Comparison of ENCODE assay signal across 1 cellular context in the genomic region with DNA sequence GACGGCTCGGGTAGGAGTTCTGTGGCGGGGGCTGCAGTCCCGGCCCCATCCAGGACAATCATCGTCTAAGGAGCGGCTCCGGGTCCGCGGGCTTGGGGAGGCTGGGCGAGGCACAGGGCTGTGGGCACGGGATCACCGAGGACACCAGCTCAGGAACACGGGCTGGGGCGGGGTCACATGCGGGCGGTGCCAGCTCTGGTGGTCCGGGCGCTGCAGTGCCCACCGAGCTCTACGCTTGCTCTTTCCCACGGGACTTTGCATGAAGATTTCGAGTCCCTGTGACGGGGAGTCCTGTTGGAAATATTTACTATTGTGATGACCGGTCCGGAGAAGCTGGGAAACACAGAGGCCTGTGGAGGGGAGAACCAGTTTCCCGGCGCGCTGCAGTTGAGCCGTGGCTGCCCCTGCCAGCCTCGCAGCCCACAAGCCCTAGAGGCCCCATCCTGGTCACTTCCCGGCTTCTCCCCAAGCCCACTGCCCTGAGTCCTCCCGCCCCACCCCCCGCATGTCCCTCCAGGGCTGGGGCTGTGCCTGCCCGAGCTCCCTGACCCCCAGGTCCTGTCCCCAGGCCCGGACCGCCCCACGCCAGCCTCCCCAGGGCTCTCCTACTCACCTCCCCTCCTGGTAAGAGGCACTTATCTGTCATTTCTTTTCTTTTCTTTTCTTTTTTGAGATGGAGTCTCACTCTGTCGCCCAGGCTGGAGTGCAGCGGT.
TF ChIP-seq lines count a peak whose summit lies in the region.

No MANE protein-coding gene starts in this region.

TF ChIP-seq in GM23338, 12 proteins besides CTCF, POLR2A, EP300 and RAD21 (continued from another document):
- TF ChIP-seq, protein P1, sequence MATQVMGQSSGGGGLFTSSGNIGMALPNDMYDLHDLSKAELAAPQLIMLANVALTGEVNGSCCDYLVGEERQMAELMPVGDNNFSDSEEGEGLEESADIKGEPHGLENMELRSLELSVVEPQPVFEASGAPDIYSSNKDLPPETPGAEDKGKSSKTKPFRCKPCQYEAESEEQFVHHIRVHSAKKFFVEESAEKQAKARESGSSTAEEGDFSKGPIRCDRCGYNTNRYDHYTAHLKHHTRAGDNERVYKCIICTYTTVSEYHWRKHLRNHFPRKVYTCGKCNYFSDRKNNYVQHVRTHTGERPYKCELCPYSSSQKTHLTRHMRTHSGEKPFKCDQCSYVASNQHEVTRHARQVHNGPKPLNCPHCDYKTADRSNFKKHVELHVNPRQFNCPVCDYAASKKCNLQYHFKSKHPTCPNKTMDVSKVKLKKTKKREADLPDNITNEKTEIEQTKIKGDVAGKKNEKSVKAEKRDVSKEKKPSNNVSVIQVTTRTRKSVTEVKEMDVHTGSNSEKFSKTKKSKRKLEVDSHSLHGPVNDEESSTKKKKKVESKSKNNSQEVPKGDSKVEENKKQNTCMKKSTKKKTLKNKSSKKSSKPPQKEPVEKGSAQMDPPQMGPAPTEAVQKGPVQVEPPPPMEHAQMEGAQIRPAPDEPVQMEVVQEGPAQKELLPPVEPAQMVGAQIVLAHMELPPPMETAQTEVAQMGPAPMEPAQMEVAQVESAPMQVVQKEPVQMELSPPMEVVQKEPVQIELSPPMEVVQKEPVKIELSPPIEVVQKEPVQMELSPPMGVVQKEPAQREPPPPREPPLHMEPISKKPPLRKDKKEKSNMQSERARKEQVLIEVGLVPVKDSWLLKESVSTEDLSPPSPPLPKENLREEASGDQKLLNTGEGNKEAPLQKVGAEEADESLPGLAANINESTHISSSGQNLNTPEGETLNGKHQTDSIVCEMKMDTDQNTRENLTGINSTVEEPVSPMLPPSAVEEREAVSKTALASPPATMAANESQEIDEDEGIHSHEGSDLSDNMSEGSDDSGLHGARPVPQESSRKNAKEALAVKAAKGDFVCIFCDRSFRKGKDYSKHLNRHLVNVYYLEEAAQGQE (IDR thresholded peaks at IDR 0.05; ENCODE audit: unreplicated experiment): no peak
